30 cellular contexts compared by ENCODE assay signal in the genomic region with DNA sequence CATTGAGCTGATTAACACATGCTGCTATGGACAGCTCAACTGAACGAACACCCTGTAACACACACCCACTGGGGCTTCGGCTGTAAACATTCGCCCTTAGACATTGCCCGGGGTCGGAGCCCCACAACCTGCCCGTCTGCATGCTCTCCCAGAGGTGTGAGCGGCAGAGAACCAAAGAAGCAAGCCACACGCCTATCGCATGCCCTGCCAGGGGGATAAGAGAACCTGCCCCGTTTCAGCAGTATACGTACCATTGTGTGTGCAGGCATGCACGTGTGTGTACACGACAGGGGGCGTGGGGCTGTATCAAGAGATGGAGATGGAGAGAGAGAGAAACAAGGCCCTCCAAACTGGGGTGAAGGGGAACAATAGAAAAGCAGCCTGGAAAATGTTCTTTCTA. TPM values are rescaled to one million over a fixed set of nuclear protein-coding genes. Genes with fewer than 3 reads are reported as not detected.
A peak's percentile ranks its signal among the peaks of the same experiment; 100 is the strongest.
DNase-seq lines count a peak whose midpoint lies in the region; ATAC-seq, FAIRE-seq and TF ChIP-seq lines count a peak whose summit lies in the region.
"Had no signal": no experiment of that assay in that cellular context is flagged by ENCODE, and none has a peak within 500 bp of the region (broad histone marks: within the 10 kb centered on the region; RNA-seq: fewer than 3 reads in every experiment).

No MANE protein-coding gene starts in this region.

- no peaks in the 10 kb centered on the region for H3K9me1 ChIP-seq in K562 (ENCODE audit: control insufficient read depth, insufficient read depth, low read length)

- peaks cover 0 to 4% of the 10 kb centered on the region in 2 experiments; a peak in 2 of 5 replicates for H3K4me1 ChIP-seq in K562 (replicated peaks in 1 of 2; ENCODE audit: control insufficient read depth in 2 of 2, insufficient read depth in 2 of 2, low read length in 2 of 2)
- no peaks in the 10 kb centered on the region for H3K4me1 ChIP-seq in kidney (ENCODE audit: control insufficient read depth in 1 of 2, insufficient read depth in 1 of 2, low read depth in 1 of 2, low read length in 2 of 2)
- H3K4me1 ChIP-seq: A549; BE2C; BLaER1; BLaER1 treated with 17β-estradiol and CSF1 and Interleukin-3, amounts not matched to agents 10 nM and 100 nM; Caco-2 had no signal

- no peaks in the 10 kb centered on the region for H4K20me1 ChIP-seq in K562 (replicated peaks; ENCODE audit: control insufficient read depth, insufficient read depth, low read length)
- H4K20me1 ChIP-seq: BLaER1; BLaER1 treated with 17β-estradiol and CSF1 and Interleukin-3, amounts not matched to agents 10 nM and 100 nM had no signal

- peak; percentile 50 for ATAC-seq in K562
- ATAC-seq in HG02884 (IDR thresholded peaks at IDR 0.05; ENCODE audit: unreplicated experiment), result no peak
- ATAC-seq: A549; CD8-positive, alpha-beta T cell had no signal

- DNase-seq in K562 (ENCODE audit: extremely low read depth in 1 of 4, low spot score in 3 of 4) (no peak), kidney (peak; percentile 64), anterior cingulate cortex (lab: John Stamatoyannopoulos, UW) (no peak)
- DNase-seq: 8988T; ACHN; AML-193; BE2C; C1 segment of cervical spinal cord; Caco-2; Calu3; CD4-positive, alpha-beta memory T cell; CD4-positive, alpha-beta T cell; CD4-positive, CD25-positive, alpha-beta regulatory T cell; CD8-positive, alpha-beta memory T cell; CD8-positive, alpha-beta T cell; COR-L47; DMS 273 treated with DMSO at 0.1 percent for 48 hours; DMS153; DMS53; DMS79; DMS79 treated with DMSO at 0.1 percent for 48 hours; DND-41; EL had no signal

- CTCF ChIA-PET in K562 (lab: Yijun Ruan, JAX; ENCODE audit: low intra/inter-chr PET ratio), result no interaction called here

- TF ChIP-seq CTCF in K562 (IDR thresholded peaks at IDR 0.05 in 2 of 3, conservative IDR thresholded peaks at IDR 0.05 in 1 of 3; ENCODE audit: insufficient read depth in 2 of 3, low read depth in 1 of 3, low read length in 3 of 3), result no peak
- TF ChIP-seq CTCF in kidney (IDR thresholded peaks at IDR 0.05; ENCODE audit: borderline replicate concordance, extremely low read depth, insufficient read depth), result no peak

- in situ Hi-C loops in K562 (cut with MboI), result no loop called here

- TF ChIP-seq EP300 in K562 (IDR thresholded peaks at IDR 0.05; ENCODE audit: low read length), result no peak

- H3K9ac ChIP-seq in K562 (ENCODE audit: insufficient read depth in 1 of 2, low read depth in 2 of 2, low read length in 2 of 2) (no peak overlapping the region), kidney (ENCODE audit: low read length in 2 of 2) (no peak overlapping the region)
- H3K9ac ChIP-seq: BLaER1; BLaER1 treated with 17β-estradiol and CSF1 and Interleukin-3, amounts not matched to agents 10 nM and 100 nM had no signal

- H3K4me3 ChIP-seq in K562 (no peak overlapping the region), kidney (ENCODE audit: low read length in 2 of 2) (no peak overlapping the region)
- H3K4me3 ChIP-seq: A549; BLaER1; BLaER1 treated with 17β-estradiol and CSF1 and Interleukin-3, amounts not matched to agents 10 nM and 100 nM had no signal

- no peak for TF ChIP-seq POLR2A in K562 (conservative IDR thresholded peaks at IDR 0.05)

- POLR2A ChIA-PET in K562 (lab: Yijun Ruan, JAX), result interaction anchor here (0.6 kb wide), 1 partner anchor 60 kb away, joined by 4 read pairs; no protein-coding TSS in a partner anchor

- no peak overlapping the region for H3K27ac ChIP-seq in K562 (ENCODE audit: extremely low read depth, low read depth, low read length)
- no peak overlapping the region for H3K27ac ChIP-seq in kidney (ENCODE audit: low read depth in 2 of 2, low read length in 2 of 2)
- H3K27ac ChIP-seq: 22Rv1; A549; BLaER1; BLaER1 treated with 17β-estradiol and CSF1 and Interleukin-3, amounts not matched to agents 10 nM and 100 nM; C4-2B had no signal

- no peak overlapping the region for H2AFZ ChIP-seq in K562 (ENCODE audit: low read depth, low read length)

- no peaks in the 10 kb centered on the region for H3K79me2 ChIP-seq in K562 (ENCODE audit: control insufficient read depth, insufficient read depth, low read length)

- no peaks in the 10 kb centered on the region for H3K9me3 ChIP-seq in K562 (replicated peaks; ENCODE audit: control insufficient read depth, insufficient read depth, low read depth, low read length)
- no peaks in the 10 kb centered on the region for H3K9me3 ChIP-seq in kidney (ENCODE audit: control insufficient read depth in 1 of 2, low read length in 2 of 2)
- H3K9me3 ChIP-seq: A549, BE2C, BLaER1 had no signal

- TF ChIP-seq RAD21 in K562 (CRISPR knock-in tag; conservative IDR thresholded peaks at IDR 0.05 in 1 of 2, IDR thresholded peaks at IDR 0.05 in 1 of 2), result no peak

- FAIRE-seq in K562 (lab: Jason Lieb, UNC) (no peak), kidney (lab: Jason Lieb, UNC) (no peak)
- FAIRE-seq: A204.1 had no signal

- 15% methylated on average over 14 of the region's 14 CpGs for WGBS in K562 (ENCODE audit: insufficient coverage, low coverage, missing lambda C conversion rate)

- H3K27me3 ChIP-seq in K562 (ENCODE audit: control insufficient read depth in 2 of 2, insufficient read depth in 2 of 2, low read length in 2 of 2), result peaks cover 46 to 52% of the 10 kb centered on the region in 2 experiments
- H3K27me3 ChIP-seq: BLaER1; BLaER1 treated with 17β-estradiol and CSF1 and Interleukin-3, amounts not matched to agents 10 nM and 100 nM had no signal

- no TSS peak for BruUV-seq in K562 (replicated peaks; lab: Mats Ljungman, UMichigan)

- H3K4me2 ChIP-seq in K562 (ENCODE audit: insufficient read depth, low read length), result no peak overlapping the region; the same call in 1 of the 2 replicates
- H3K4me2 ChIP-seq: A549; BLaER1; BLaER1 treated with 17β-estradiol and CSF1 and Interleukin-3, amounts not matched to agents 10 nM and 100 nM had no signal

- intact Hi-C loops in K562 (cut with micrococcal nuclease) (no loop called here), kidney (cut with DNase I) (no loop called here)

- no peaks in the 10 kb centered on the region for H3K36me3 ChIP-seq in K562 (ENCODE audit: control insufficient read depth, insufficient read depth, low read length)
- H3K36me3 ChIP-seq in kidney (ENCODE audit: control insufficient read depth in 1 of 2, insufficient read depth in 2 of 2, low read length in 2 of 2), result no peaks in the 10 kb centered on the region
- H3K36me3 ChIP-seq: BE2C; BLaER1; BLaER1 treated with 17β-estradiol and CSF1 and Interleukin-3, amounts not matched to agents 10 nM and 100 nM had no signal

TF ChIP-seq in K562, 482 proteins besides CTCF, POLR2A, EP300 and RAD21:
- no peak for TF ChIP-seq YBX1 (IDR thresholded peaks at IDR 0.05)
- TF ChIP-seq NR2C2 (CRISPR knock-in tag; IDR thresholded peaks at IDR 0.05), result no peak
- no peak for TF ChIP-seq NR2C2 (tag; IDR thresholded peaks at IDR 0.05)
- TF ChIP-seq ZFX (CRISPR knock-in tag; IDR thresholded peaks at IDR 0.05), result no peak
- peak in 1 of 2 experiments; percentile 32; a peak in 1 of 4 replicates for TF ChIP-seq KDM1A (IDR thresholded peaks at IDR 0.05)
- no peak for TF ChIP-seq MEF2A (IDR thresholded peaks at IDR 0.05; ENCODE audit: control insufficient read depth, low read depth, low read length)
TF ChIP-seq in K562: peak in this region for 1.

RNA-seq across cellular contexts. Expression of a gene that starts 9.9 kb away (rescaled TPM):
- 17.0 and 36.5 TPM in 2 replicates for total RNA-seq in K562 (2011; cell fraction: chromatin; rRNA removed; ENCODE audit: low replicate concordance)
- 17.3 and 26.5 TPM in 2 replicates for total RNA-seq in K562 (2011; cell fraction: nucleolus; rRNA removed)
- 29.8 and 42.3 TPM in 2 replicates for total RNA-seq in K562 (2011; cell fraction: nucleoplasm; rRNA removed)
- total RNA-seq in K562 (2014; rRNA removed) (40.8 TPM in 2 replicates), K562 (2014; rRNA removed; fragmentation: Illumina TruSeq; extraction: Trizol) (56.9 and 60.6 TPM in 2 replicates), K562 (2015; rRNA removed; fragmentation: Illumina TruSeq; extraction: Trizol) (52.4 and 59.4 TPM in 2 replicates), K562 (2021) (42.3 and 43.9 TPM in 2 replicates), kidney (23.5 TPM)
- polyA plus RNA-seq in K562 (2011; rRNA removed) (36.6 and 38.4 TPM in 2 replicates), K562 (2014; fragmentation: Illumina TruSeq; extraction: Trizol) (33.6 and 37.8 TPM in 2 replicates), K562 (2014; fragmentation: Nextera tagmentation; extraction: Ambion mirVana) (10 to 100 TPM; 17.4 to 20.4 TPM), K562 (2014; rRNA removed) (26.1 and 26.9 TPM in 2 replicates), kidney (ENCODE audit: insufficient read depth, low read depth, low replicate concordance) (11.9 TPM)
- polyA plus RNA-seq in K562 (2011; cell fraction: cytosol; rRNA removed), result 15.0 and 26.2 TPM in 2 replicates
- 19.6 and 27.0 TPM in 2 replicates for polyA plus RNA-seq in K562 (2011; cell fraction: nucleus; rRNA removed)
- polyA plus RNA-seq in K562 (2012), result 21.9 and 29.7 TPM in 2 replicates
- polyA minus RNA-seq in K562 (2011; rRNA and poly(A)+ RNA removed), result 55.3 and 64.0 TPM in 2 replicates
- polyA minus RNA-seq in K562 (2011; cell fraction: cytosol; rRNA and poly(A)+ RNA removed), result 21.1 and 24.8 TPM in 2 replicates
- 25.3 and 40.5 TPM in 2 replicates for polyA minus RNA-seq in K562 (2011; cell fraction: nucleus; rRNA and poly(A)+ RNA removed)
